In genomic region chr18:5961097-5961827, GRCh38 we compare ENCODE assay signal across 17 cellular contexts.
A peak's percentile ranks its signal among the peaks of the same experiment; 100 is the strongest.
DNase-seq lines count a peak whose midpoint lies in the region; ATAC-seq and TF ChIP-seq lines count a peak whose summit lies in the region.
"Had no signal": no experiment of that assay in that cellular context is flagged by ENCODE, and none has a peak within 500 bp of the region (broad histone marks: within the 10 kb centered on the region; RNA-seq: fewer than 3 reads in every experiment).

No MANE protein-coding gene starts in this region.

- H3K36me3 Mint-ChIP-seq in activated T-helper 17 cell treated with anti-CD3 and anti-CD28 coated beads, Interleukin-2, amount 50 U/mL, for 72 hours (ENCODE audit: low read depth), result no peaks in the 10 kb centered on the region
- H3K36me3 Mint-ChIP-seq: CD4-positive, alpha-beta memory T cell had no signal

- H3K27ac ChIP-seq in C4-2B (peak overlapping the region; percentile 32; the same call in 1 of the 2 replicates), PC-3 (ENCODE audit: low read length) (no peak overlapping the region), esophagus squamous epithelium (no peak overlapping the region)
- H3K27ac ChIP-seq: SJCRH30 had no signal

- 65 to 82% methylated on average over 10 of the region's 10 CpGs for WGBS in esophagus squamous epithelium, 2 donors

- no peaks in the 10 kb centered on the region for H3K9me3 Mint-ChIP-seq in activated T-helper 17 cell treated with anti-CD3 and anti-CD28 coated beads, Interleukin-2, amount 50 U/mL, for 72 hours

- H3K79me2 ChIP-seq in PC-3 (ENCODE audit: low read length), result no peaks in the 10 kb centered on the region

- no peak overlapping the region for H2AFZ ChIP-seq in PC-3 (ENCODE audit: low read length)

- no TSS peak for BruUV-seq in PC-3 (replicated peaks; lab: Mats Ljungman, UMichigan)

- DNase-seq in LNCaP clone FGC (ENCODE audit: low read depth) (peak; percentile 15), PC-3 (no peak), left kidney (ENCODE audit: low read depth, low spot score) (peak; percentile 36), esophagus squamous epithelium (lab: John Stamatoyannopoulos, UW) (no peak)
- DNase-seq: ACHN; CD4-positive, alpha-beta memory T cell; KBM-7; NCI-H1092; NCI-H187 treated with DMSO at 0.1 percent for 48 hours; NCI-H2227 treated with DMSO at 0.1 percent for 48 hours; SJCRH30; T-helper 17 cell had no signal

- 0 out of 2 replicates have a peak, but pooled peaks cover 5% of the 10 kb centered on the region for H3K4me1 ChIP-seq in PC-3 (ENCODE audit: insufficient read depth, low read length)
- H3K4me1 ChIP-seq in esophagus squamous epithelium, result peaks cover 0 to 11% (median 0%) of the 10 kb centered on the region in 3 donors
- H3K4me1 ChIP-seq: SJCRH30 had no signal

- H3F3A ChIP-seq in PC-3 (ENCODE audit: low read length, unreplicated experiment), result no peaks in the 10 kb centered on the region

- H3K27me3 ChIP-seq in PC-3 (ENCODE audit: low read length), result no peaks in the 10 kb centered on the region
- H3K27me3 ChIP-seq in esophagus squamous epithelium, result no peaks in the 10 kb centered on the region
- H3K27me3 ChIP-seq: SJCRH30 had no signal

- H3K27ac Mint-ChIP-seq in activated T-helper 17 cell treated with anti-CD3 and anti-CD28 coated beads, Interleukin-2, amount 50 U/mL, for 72 hours, result no peak overlapping the region
- H3K27ac Mint-ChIP-seq: CD4-positive, alpha-beta memory T cell; T-helper 17 cell had no signal

- no peak overlapping the region for H3K4me3 ChIP-seq in LNCaP clone FGC (ENCODE audit: low read depth, low read length)
- no peak overlapping the region for H3K4me3 ChIP-seq in PC-3 (ENCODE audit: low read length)
- no peak overlapping the region for H3K4me3 ChIP-seq in esophagus squamous epithelium
- H3K4me3 ChIP-seq: SJCRH30 had no signal

- peaks cover 3% of the 10 kb centered on the region for H3K27me3 Mint-ChIP-seq in activated T-helper 17 cell treated with anti-CD3 and anti-CD28 coated beads, Interleukin-2, amount 50 U/mL, for 72 hours
- H3K27me3 Mint-ChIP-seq: CD4-positive, alpha-beta memory T cell had no signal

- no peak for TF ChIP-seq CTCF in C4-2B (conservative IDR thresholded peaks at IDR 0.05)
- no peak for TF ChIP-seq CTCF in LNCaP clone FGC (IDR thresholded peaks at IDR 0.05; ENCODE audit: control insufficient read depth, extremely low read depth, insufficient read depth)
- no peak for TF ChIP-seq CTCF in PC-3 (conservative IDR thresholded peaks at IDR 0.05; ENCODE audit: low read depth, low read length)
- TF ChIP-seq CTCF in esophagus squamous epithelium (IDR thresholded peaks at IDR 0.05), result no peak

- no peak overlapping the region for H3K9ac ChIP-seq in PC-3 (ENCODE audit: low read length)

- H3K9me3 ChIP-seq in PC-3 (ENCODE audit: low read length) (no peaks in the 10 kb centered on the region), esophagus squamous epithelium (no peaks in the 10 kb centered on the region)
- H3K9me3 ChIP-seq: SJCRH30 had no signal

- no peak for TF ChIP-seq POLR2A in esophagus squamous epithelium (IDR thresholded peaks at IDR 0.05)

- ATAC-seq in PC-3, result peak; percentile 20
- ATAC-seq in GM21619 (IDR thresholded peaks at IDR 0.05; ENCODE audit: unreplicated experiment), result no peak
- ATAC-seq in HG02973 (IDR thresholded peaks at IDR 0.05; ENCODE audit: unreplicated experiment), result no peak
- no peak for ATAC-seq in activated T-helper 17 cell treated with anti-CD3 and anti-CD28 coated beads, Interleukin-2, amount 50 U/mL, for 72 hours (replicated peaks)
- ATAC-seq: HCT116, T-helper 17 cell had no signal

- H3K4me2 ChIP-seq in PC-3 (ENCODE audit: low read length), result no peak overlapping the region

- intact Hi-C loops in PC-3 (cut with micrococcal nuclease), result no loop called here
- intact Hi-C loops in esophagus squamous epithelium (cut with DNase I), result no loop called here

- no peaks in the 10 kb centered on the region for H3K4me1 Mint-ChIP-seq in activated T-helper 17 cell treated with anti-CD3 and anti-CD28 coated beads, Interleukin-2, amount 50 U/mL, for 72 hours

- no peaks in the 10 kb centered on the region for H4K20me1 ChIP-seq in PC-3 (ENCODE audit: low read length)

- CTCF ChIA-PET in PC-3 (lab: Charles Lee), result no interaction called here

- no peaks in the 10 kb centered on the region for H3K36me3 ChIP-seq in PC-3 (ENCODE audit: low read depth, low read length)
- peaks cover 0 to under 1% (median 0%) of the 10 kb centered on the region in 3 donors for H3K36me3 ChIP-seq in esophagus squamous epithelium
- H3K36me3 ChIP-seq: SJCRH30 had no signal

- no peaks in the 10 kb centered on the region for H3K9me2 ChIP-seq in PC-3 (replicated peaks; ENCODE audit: low read length)

- POLR2A ChIA-PET in PC-3 (lab: Charles Lee; ENCODE audit: unreplicated experiment), result no interaction called here

- H3K4me3 Mint-ChIP-seq in activated T-helper 17 cell treated with anti-CD3 and anti-CD28 coated beads, Interleukin-2, amount 50 U/mL, for 72 hours, result no peak overlapping the region
- H3K4me3 Mint-ChIP-seq: CD4-positive, alpha-beta memory T cell; T-helper 17 cell had no signal

Comparison
In these comparisons a context has a peak if more than half of its experiments do, and no peak if none do; other contexts are left out.
1. DNase-seq: peak in LNCaP clone FGC (single experiment) and left kidney (single experiment); none in PC-3 (single experiment) and esophagus squamous epithelium (single experiment).